In genomic region chr13:78183737-78184136, GRCh38 we compare ENCODE assay signal across 19 cellular contexts.
"Had no signal": no experiment of that assay in that cellular context is flagged by ENCODE, and none has a peak within 500 bp of the region (broad histone marks: within the 10 kb centered on the region; RNA-seq: fewer than 3 reads in every experiment).

No MANE protein-coding gene starts in this region.

- H3K27me3 ChIP-seq: right lobe of liver, stomach, upper lobe of right lung had no signal

- H3K36me3 ChIP-seq: right lobe of liver, stomach, thoracic aorta, upper lobe of right lung had no signal

- H3K4me1 Mint-ChIP-seq: activated B cell treated with CpG ODN at 0.5 μM for 24 hours; activated naive CD8-positive, alpha-beta T cell treated with anti-CD3 and anti-CD28 coated beads for 36 hours; brain had no signal

- H3K9me3 ChIP-seq: right lobe of liver, thoracic aorta, upper lobe of right lung had no signal

- H3K4me3 Mint-ChIP-seq: activated B cell treated with CpG ODN at 0.5 μM for 24 hours; activated CD8-positive, alpha-beta T cell treated with anti-CD3 and anti-CD28 coated beads, Interleukin-2, amount 10 ng/mL, durations not matched to agents 7 days and 5 days; activated naive CD8-positive, alpha-beta T cell treated with anti-CD3 and anti-CD28 coated beads for 36 hours; activated T-cell treated with anti-CD3 and anti-CD28 coated beads, Interleukin-2, amount 50 U/mL, for 72 hours; brain; neural crest cell had no signal

- H3K27ac Mint-ChIP-seq: activated B cell treated with CpG ODN at 0.5 μM for 24 hours; activated CD8-positive, alpha-beta T cell treated with anti-CD3 and anti-CD28 coated beads, Interleukin-2, amount 10 ng/mL, durations not matched to agents 7 days and 5 days; activated naive CD8-positive, alpha-beta T cell treated with anti-CD3 and anti-CD28 coated beads for 36 hours; activated T-cell treated with anti-CD3 and anti-CD28 coated beads, Interleukin-2, amount 50 U/mL, for 72 hours; brain had no signal

- H3K4me3 ChIP-seq: lung, psoas muscle, right lobe of liver, stomach, thoracic aorta, upper lobe of right lung had no signal

- ATAC-seq: activated CD8-positive, alpha-beta T cell treated with anti-CD3 and anti-CD28 coated beads, Interleukin-2, amount 10 ng/mL, durations not matched to agents 7 days and 5 days; activated T-cell treated with anti-CD3 and anti-CD28 coated beads, Interleukin-2, amount 50 U/mL, for 72 hours; psoas muscle; right lobe of liver; upper lobe of right lung had no signal

- H3K27ac ChIP-seq: psoas muscle, right lobe of liver, stomach, thoracic aorta, upper lobe of right lung had no signal

- H3K36me3 Mint-ChIP-seq: activated naive CD8-positive, alpha-beta T cell treated with anti-CD3 and anti-CD28 coated beads for 36 hours; brain had no signal

- H3K27me3 Mint-ChIP-seq: activated B cell treated with CpG ODN at 0.5 μM for 24 hours had no signal

- H3K9me3 Mint-ChIP-seq: activated B cell treated with CpG ODN at 0.5 μM for 24 hours; activated naive CD8-positive, alpha-beta T cell treated with anti-CD3 and anti-CD28 coated beads for 36 hours; activated T-cell treated with anti-CD3 and anti-CD28 coated beads, Interleukin-2, amount 50 U/mL, for 72 hours had no signal

- DNase-seq: activated B cell treated with CpG ODN at 0.5 μM for 24 hours; activated CD4-positive, alpha-beta T cell treated with anti-CD3 and anti-CD28 coated beads for 48 hours; activated CD8-positive, alpha-beta memory T cell treated with anti-CD3 and anti-CD28 coated beads, Interleukin-2, amount 50 U/mL, for 48 hours; activated CD8-positive, alpha-beta T cell treated with anti-CD3 and anti-CD28 coated beads, Interleukin-2, amount 10 ng/mL, durations not matched to agents 7 days and 5 days; activated gamma-delta T cell; activated naive CD8-positive, alpha-beta T cell treated with anti-CD3 and anti-CD28 coated beads for 36 hours; activated T-cell treated with anti-CD3 and anti-CD28 coated beads, Interleukin-2, amount 50 U/mL, for 72 hours; effector CD8-positive, alpha-beta T cell; islet precursor cell; midbrain; psoas muscle; right lobe of liver; stimulated activated CD4-positive, alpha-beta T cell treated with anti-CD3 and anti-CD28 coated beads, Interleukin-1b, Interleukin-23, amount 100 ng/mL, for 48 hours; stomach; upper lobe of right lung had no signal

- H3K4me1 ChIP-seq: psoas muscle, right lobe of liver, stomach, upper lobe of right lung had no signal
